Comparison of ENCODE assay signal across 26 cellular contexts in the genomic region with DNA sequence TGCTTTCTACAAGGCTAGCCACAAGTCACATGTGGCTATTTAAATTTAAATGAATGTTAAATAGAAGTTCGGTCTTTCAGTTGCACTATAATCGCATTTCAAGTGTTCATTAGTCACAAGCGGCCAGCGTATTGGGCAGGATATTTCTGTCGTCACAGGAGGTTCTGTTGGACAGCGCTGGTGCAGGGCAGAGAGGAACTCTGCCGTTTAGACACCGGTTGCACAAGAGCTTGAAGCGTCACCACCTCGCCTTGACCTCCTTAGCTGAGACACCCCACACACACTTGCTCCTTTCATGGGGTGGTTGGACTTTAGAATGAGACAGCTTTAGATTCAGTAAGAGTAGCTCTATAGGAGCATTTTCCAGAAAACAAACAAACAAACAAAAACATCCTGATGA.
"Had no signal": no experiment of that assay in that cellular context is flagged by ENCODE, and none has a peak within 500 bp of the region (broad histone marks: within the 10 kb centered on the region; RNA-seq: fewer than 3 reads in every experiment).

No MANE protein-coding gene starts in this region.

- H3K4me1 ChIP-seq: colonic mucosa, esophagus muscularis mucosa, gastrocnemius medialis, psoas muscle, right atrium auricular region had no signal

- H3K9me3 Mint-ChIP-seq: activated naive CD4-positive, alpha-beta T cell treated with anti-CD3 and anti-CD28 coated beads for 36 hours; activated T-cell treated with anti-CD3 and anti-CD28 coated beads, Interleukin-2, amount 50 U/mL, for 72 hours had no signal

- H3K4me3 ChIP-seq: colonic mucosa, dorsolateral prefrontal cortex, esophagus muscularis mucosa, gastrocnemius medialis, heart left ventricle, pancreas, psoas muscle, right atrium auricular region, tibial nerve had no signal

- H3K27me3 ChIP-seq: colonic mucosa, dorsolateral prefrontal cortex, esophagus muscularis mucosa, gastrocnemius medialis, heart left ventricle, pancreas, right atrium auricular region, tibial nerve had no signal

- ATAC-seq: activated CD4-positive, alpha-beta T cell treated with anti-CD3 and anti-CD28 coated beads for 36 hours; activated T-cell treated with anti-CD3 and anti-CD28 coated beads, Interleukin-2, amount 50 U/mL, for 72 hours; gastrocnemius medialis; heart left ventricle; left colon; pancreas; psoas muscle; stimulated activated naive CD8-positive, alpha-beta T cell treated with anti-CD3 and anti-CD28 coated beads, Interleukin-15, amount 100 ng/mL, for 72 hours; WTC11 had no signal

- H3K36me3 ChIP-seq: colonic mucosa, gastrocnemius medialis, pancreas had no signal

- DNase-seq: activated CD4-positive, alpha-beta memory T cell treated with anti-CD3 and anti-CD28 coated beads, Interleukin-2, amount 10 ng/mL, durations not matched to agents 7 days and 5 days; activated CD4-positive, alpha-beta T cell treated with anti-CD3 and anti-CD28 coated beads for 36 hours; activated effector memory CD4-positive, alpha-beta T cell treated with Interleukin-2 at 50 U/mL for 16 hours; activated naive CD4-positive, alpha-beta T cell treated with anti-CD3 and anti-CD28 coated beads for 36 hours; activated naive CD8-positive, alpha-beta T cell treated with anti-CD3 and anti-CD28 coated beads, Interleukin-2, amount 10 ng/mL, durations not matched to agents 7 days and 5 days; activated T-cell treated with anti-CD3 and anti-CD28 coated beads, Interleukin-2, amount 50 U/mL, for 72 hours; amniotic stem cell; colonic mucosa; dorsolateral prefrontal cortex; gastrocnemius medialis; heart left ventricle; islet precursor cell; left colon; mesenchymal stem cell; nephron progenitor cell; pancreas; psoas muscle; stimulated activated CD4-positive, alpha-beta T cell treated with anti-CD3 and anti-CD28 coated beads, Interleukin-4, amount 100 ng/mL, for 4 hours; stimulated activated naive CD8-positive, alpha-beta T cell treated with anti-CD3 and anti-CD28 coated beads, Interleukin-15, amount 100 ng/mL, for 72 hours; T-helper 9 cell had no signal

- H3K9me3 ChIP-seq: colonic mucosa, esophagus muscularis mucosa, gastrocnemius medialis, heart left ventricle, pancreas, psoas muscle, right atrium auricular region, tibial nerve had no signal

- H3K27ac ChIP-seq: colonic mucosa, dorsolateral prefrontal cortex, esophagus muscularis mucosa, gastrocnemius medialis, heart left ventricle, pancreas, psoas muscle, right atrium auricular region, tibial nerve had no signal

- H3K27ac Mint-ChIP-seq: activated CD4-positive, alpha-beta memory T cell treated with anti-CD3 and anti-CD28 coated beads, Interleukin-2, amount 10 ng/mL, durations not matched to agents 7 days and 5 days; activated CD4-positive, alpha-beta T cell treated with anti-CD3 and anti-CD28 coated beads for 36 hours; activated naive CD4-positive, alpha-beta T cell treated with anti-CD3 and anti-CD28 coated beads for 36 hours; activated naive CD8-positive, alpha-beta T cell treated with anti-CD3 and anti-CD28 coated beads, Interleukin-2, amount 10 ng/mL, durations not matched to agents 7 days and 5 days; activated T-cell treated with anti-CD3 and anti-CD28 coated beads, Interleukin-2, amount 50 U/mL, for 72 hours; stimulated activated naive CD8-positive, alpha-beta T cell treated with anti-CD3 and anti-CD28 coated beads, Interleukin-15, amount 100 ng/mL, for 72 hours; WTC11 had no signal

- FAIRE-seq: bronchial epithelial cell, pancreas, urothelium cell line had no signal

- H3K4me3 Mint-ChIP-seq: activated CD4-positive, alpha-beta memory T cell treated with anti-CD3 and anti-CD28 coated beads, Interleukin-2, amount 10 ng/mL, durations not matched to agents 7 days and 5 days; activated CD4-positive, alpha-beta T cell treated with anti-CD3 and anti-CD28 coated beads for 36 hours; activated naive CD4-positive, alpha-beta T cell treated with anti-CD3 and anti-CD28 coated beads for 36 hours; activated naive CD8-positive, alpha-beta T cell treated with anti-CD3 and anti-CD28 coated beads, Interleukin-2, amount 10 ng/mL, durations not matched to agents 7 days and 5 days; activated T-cell treated with anti-CD3 and anti-CD28 coated beads, Interleukin-2, amount 50 U/mL, for 72 hours; nephron progenitor cell; stimulated activated naive CD8-positive, alpha-beta T cell treated with anti-CD3 and anti-CD28 coated beads, Interleukin-15, amount 100 ng/mL, for 72 hours; WTC11 had no signal
